ENCODE assay signal across 17 cellular contexts in genomic region chr2:233273120-233273519, GRCh38.
DNase-seq lines count a peak whose midpoint lies in the region.
"Had no signal": no experiment of that assay in that cellular context is flagged by ENCODE, and none has a peak within 500 bp of the region (broad histone marks: within the 10 kb centered on the region; RNA-seq: fewer than 3 reads in every experiment).

No MANE protein-coding gene starts in this region.

- no peaks in the 10 kb centered on the region for H3K9me3 Mint-ChIP-seq in activated naive CD4-positive, alpha-beta T cell treated with anti-CD3 and anti-CD28 coated beads, Interleukin-2, amount 10 ng/mL, durations not matched to agents 7 days and 5 days
- H3K9me3 Mint-ChIP-seq: activated naive CD4-positive, alpha-beta T cell treated with anti-CD3 and anti-CD28 coated beads, Interleukin-2, amount 50 U/mL, for 24 hours; endodermal cell; nephron had no signal

- peaks cover 49% of the 10 kb centered on the region for H3K4me1 Mint-ChIP-seq in activated naive CD4-positive, alpha-beta T cell treated with anti-CD3 and anti-CD28 coated beads, Interleukin-2, amount 10 ng/mL, durations not matched to agents 7 days and 5 days
- H3K4me1 Mint-ChIP-seq: endodermal cell, nephron had no signal

- peak overlapping the region; percentile 56 for H3K27ac Mint-ChIP-seq in activated naive CD4-positive, alpha-beta T cell treated with anti-CD3 and anti-CD28 coated beads, Interleukin-2, amount 10 ng/mL, durations not matched to agents 7 days and 5 days
- H3K27ac Mint-ChIP-seq: endodermal cell, nephron had no signal

- peak; percentile 53 for DNase-seq in activated CD4-positive, alpha-beta T cell treated with anti-CD3 and anti-CD28 coated beads for 48 hours
- DNase-seq in activated CD4-positive, alpha-beta T cell treated with anti-CD3 and anti-CD28 coated beads, Interleukin-2, amount 50 U/mL, for 4 hours: no peak
- DNase-seq in stimulated activated naive CD4-positive, alpha-beta T cell treated with Interleukin-2 at 50 U/mL for 16 hours (lab: John Stamatoyannopoulos, UW): peak; percentile 3
- DNase-seq in stimulated activated naive CD4-positive, alpha-beta T cell (lab: John Stamatoyannopoulos, UW): no peak
- DNase-seq in activated naive CD4-positive, alpha-beta T cell treated with anti-CD3 and anti-CD28 coated beads, Interleukin-2, amount 10 ng/mL, durations not matched to agents 7 days and 5 days: no peak
- DNase-seq in UCSD-AML1 (lab: John Stamatoyannopoulos, UW; ENCODE audit: unreplicated experiment) (no peak), head of caudate nucleus (no peak), middle frontal gyrus (ENCODE audit: extremely low spot score, low spot score) (no peak)
- DNase-seq: BE2C, endodermal cell, mesendoderm, MM.1S, NCI-H146, sigmoid colon, substantia nigra had no signal

- intact Hi-C loops in head of caudate nucleus (cut with DNase I): no loop called here

- CTCF ChIA-PET in activated naive CD4-positive, alpha-beta T cell treated with anti-CD3 and anti-CD28 coated beads, Interleukin-2, amount 10 ng/mL, durations not matched to agents 7 days and 5 days (lab: Charles Lee): interaction anchor here (1.2 kb wide), 1 partner anchor 23 kb away, joined by 3 read pairs; no protein-coding TSS in a partner anchor

- H3K27me3 Mint-ChIP-seq in activated naive CD4-positive, alpha-beta T cell treated with anti-CD3 and anti-CD28 coated beads, Interleukin-2, amount 10 ng/mL, durations not matched to agents 7 days and 5 days: no peaks in the 10 kb centered on the region
- H3K27me3 Mint-ChIP-seq: activated naive CD4-positive, alpha-beta T cell treated with anti-CD3 and anti-CD28 coated beads, Interleukin-2, amount 50 U/mL, for 24 hours had no signal

- no peak overlapping the region for H3K4me3 Mint-ChIP-seq in activated naive CD4-positive, alpha-beta T cell treated with anti-CD3 and anti-CD28 coated beads, Interleukin-2, amount 10 ng/mL, durations not matched to agents 7 days and 5 days
- H3K4me3 Mint-ChIP-seq: activated naive CD4-positive, alpha-beta T cell treated with anti-CD3 and anti-CD28 coated beads, Interleukin-2, amount 50 U/mL, for 24 hours; endodermal cell; nephron had no signal

- H3K36me3 Mint-ChIP-seq in activated naive CD4-positive, alpha-beta T cell treated with anti-CD3 and anti-CD28 coated beads, Interleukin-2, amount 10 ng/mL, durations not matched to agents 7 days and 5 days: peaks cover 84% of the 10 kb centered on the region

Comparison
In these comparisons a context has a peak if more than half of its experiments do, and no peak if none do; other contexts are left out.
1. DNase-seq: peak in activated CD4-positive, alpha-beta T cell treated with anti-CD3 and anti-CD28 coated beads for 48 hours (single experiment) and stimulated activated naive CD4-positive, alpha-beta T cell treated with Interleukin-2 at 50 U/mL for 16 hours (single experiment); none in activated CD4-positive, alpha-beta T cell treated with anti-CD3 and anti-CD28 coated beads, Interleukin-2, amount 50 U/mL, for 4 hours (0 of 2), stimulated activated naive CD4-positive, alpha-beta T cell (0 of 6), activated naive CD4-positive, alpha-beta T cell treated with anti-CD3 and anti-CD28 coated beads, Interleukin-2, amount 10 ng/mL, durations not matched to agents 7 days and 5 days (single experiment), UCSD-AML1 (single experiment), head of caudate nucleus (0 of 42) and middle frontal gyrus (single experiment).